ENCODE assay signal across 24 cellular contexts in the genomic region with DNA sequence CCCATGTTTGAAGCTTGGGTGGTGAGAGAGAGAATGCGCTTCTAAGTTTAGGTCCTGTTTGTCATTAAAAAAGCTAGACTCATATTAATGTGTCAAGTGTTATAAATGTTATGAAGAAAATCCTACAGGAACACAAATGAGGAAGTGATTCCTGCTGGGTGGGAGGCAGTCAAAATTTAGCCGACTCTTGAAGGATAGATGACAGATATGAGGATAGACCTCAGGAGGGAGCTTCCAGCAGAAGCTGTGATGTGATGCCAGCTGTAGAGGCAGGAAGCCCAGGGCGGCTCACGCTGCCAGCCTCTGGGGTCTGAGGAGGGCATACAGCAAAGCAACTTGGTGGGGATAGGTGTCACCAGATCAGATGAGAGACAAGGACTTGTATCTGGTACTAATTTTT.
"Had no signal": no experiment of that assay in that cellular context is flagged by ENCODE, and none has a peak within 500 bp of the region (broad histone marks: within the 10 kb centered on the region; RNA-seq: fewer than 3 reads in every experiment).

No MANE protein-coding gene starts in this region.

- H3K4me1 Mint-ChIP-seq: activated CD8-positive, alpha-beta memory T cell treated with anti-CD3 and anti-CD28 coated beads, Interleukin-2, amount 10 ng/mL, durations not matched to agents 7 days and 5 days; activated naive CD4-positive, alpha-beta T cell treated with anti-CD3 and anti-CD28 coated beads, Interleukin-2, amount 10 ng/mL, durations not matched to agents 7 days and 5 days; activated naive CD8-positive, alpha-beta T cell treated with anti-CD3 and anti-CD28 coated beads for 36 hours; activated T-helper 17 cell treated with anti-CD3 and anti-CD28 coated beads, Interleukin-2, amount 50 U/mL, for 72 hours had no signal

- FAIRE-seq: RCC 7860 had no signal

- ATAC-seq: activated CD8-positive, alpha-beta memory T cell treated with anti-CD3 and anti-CD28 coated beads, Interleukin-2, amount 10 ng/mL, durations not matched to agents 7 days and 5 days; activated T-helper 17 cell treated with anti-CD3 and anti-CD28 coated beads, Interleukin-2, amount 50 U/mL, for 72 hours; PC-3; SK-N-SH treated with all-trans-retinoic acid at 6 μM for 48 hours; WTC11 had no signal

- H3K4me3 ChIP-seq: SJSA1 had no signal

- H3K27ac ChIP-seq: SJSA1 had no signal

- H3K27me3 Mint-ChIP-seq: activated CD8-positive, alpha-beta memory T cell treated with anti-CD3 and anti-CD28 coated beads, Interleukin-2, amount 10 ng/mL, durations not matched to agents 7 days and 5 days; activated naive CD4-positive, alpha-beta T cell treated with anti-CD3 and anti-CD28 coated beads, Interleukin-2, amount 10 ng/mL, durations not matched to agents 7 days and 5 days; activated naive CD8-positive, alpha-beta T cell treated with anti-CD3 and anti-CD28 coated beads for 36 hours; activated T-helper 17 cell treated with anti-CD3 and anti-CD28 coated beads, Interleukin-2, amount 50 U/mL, for 72 hours had no signal

- H3K4me1 ChIP-seq: SJSA1 had no signal

- H3K9me3 Mint-ChIP-seq: activated naive CD4-positive, alpha-beta T cell treated with anti-CD3 and anti-CD28 coated beads, Interleukin-2, amount 10 ng/mL, durations not matched to agents 7 days and 5 days; activated naive CD8-positive, alpha-beta T cell treated with anti-CD3 and anti-CD28 coated beads for 36 hours; T-helper 2 cell treated with Interferon-gamma antibody and Interleukin-4, amounts not matched to agents 5 μg/mL and 100 μg/mL, for 36 hours had no signal

- H3K4me3 Mint-ChIP-seq: activated CD8-positive, alpha-beta memory T cell treated with anti-CD3 and anti-CD28 coated beads, Interleukin-2, amount 10 ng/mL, durations not matched to agents 7 days and 5 days; activated naive CD4-positive, alpha-beta T cell treated with anti-CD3 and anti-CD28 coated beads, Interleukin-2, amount 10 ng/mL, durations not matched to agents 7 days and 5 days; activated naive CD8-positive, alpha-beta T cell treated with anti-CD3 and anti-CD28 coated beads for 36 hours; activated T-helper 17 cell treated with anti-CD3 and anti-CD28 coated beads, Interleukin-2, amount 50 U/mL, for 72 hours; T-helper 2 cell treated with Interferon-gamma antibody and Interleukin-4, amounts not matched to agents 5 μg/mL and 100 μg/mL, for 36 hours; WTC11 had no signal

- H3K36me3 Mint-ChIP-seq: activated CD8-positive, alpha-beta memory T cell treated with anti-CD3 and anti-CD28 coated beads, Interleukin-2, amount 10 ng/mL, durations not matched to agents 7 days and 5 days; activated naive CD4-positive, alpha-beta T cell treated with anti-CD3 and anti-CD28 coated beads, Interleukin-2, amount 10 ng/mL, durations not matched to agents 7 days and 5 days; activated naive CD8-positive, alpha-beta T cell treated with anti-CD3 and anti-CD28 coated beads for 36 hours had no signal

- DNase-seq: activated CD4-positive, alpha-beta T cell treated with anti-CD3 and anti-CD28 coated beads for 48 hours; activated CD4-positive, alpha-beta T cell treated with anti-CD3 and anti-CD28 coated beads, Interleukin-2, amount 50 U/mL, for 48 hours; activated CD4-positive, CD25-positive, alpha-beta regulatory T cell treated with anti-CD3 and anti-CD28 coated beads, Interleukin-2, amount 50 U/mL, for 72 hours; activated CD8-positive, alpha-beta memory T cell treated with anti-CD3 and anti-CD28 coated beads, Interleukin-2, amount 10 ng/mL, durations not matched to agents 7 days and 5 days; activated gamma-delta T cell treated with Interleukin-2 at 50 U/mL for 16 hours; activated naive CD4-positive, alpha-beta T cell treated with anti-CD3 and anti-CD28 coated beads, Interleukin-2, amount 10 ng/mL, durations not matched to agents 7 days and 5 days; activated naive CD8-positive, alpha-beta T cell treated with anti-CD3 and anti-CD28 coated beads for 36 hours; activated T-cell treated with anti-CD3 and anti-CD28 coated beads, Interleukin-2, amount 50 U/mL, for 48 hours; cerebellar nuclear complex; NCI-H1105 treated with DMSO at 0.1 percent for 48 hours; NCI-H1436 treated with DMSO at 0.1 percent for 48 hours; NCI-H187; NCI-H2081; NCI-H510A treated with DMSO at 0.1 percent for 48 hours; NCI-H69; PC-3; SHP77; SW 1271 had no signal

- H3K36me3 ChIP-seq: SJSA1 had no signal

- H3K9me3 ChIP-seq: SJSA1 had no signal

- H3K27ac Mint-ChIP-seq: activated CD8-positive, alpha-beta memory T cell treated with anti-CD3 and anti-CD28 coated beads, Interleukin-2, amount 10 ng/mL, durations not matched to agents 7 days and 5 days; activated naive CD4-positive, alpha-beta T cell treated with anti-CD3 and anti-CD28 coated beads, Interleukin-2, amount 10 ng/mL, durations not matched to agents 7 days and 5 days; activated naive CD8-positive, alpha-beta T cell treated with anti-CD3 and anti-CD28 coated beads for 36 hours; activated T-helper 17 cell treated with anti-CD3 and anti-CD28 coated beads, Interleukin-2, amount 50 U/mL, for 72 hours; T-helper 2 cell treated with Interferon-gamma antibody and Interleukin-4, amounts not matched to agents 5 μg/mL and 100 μg/mL, for 36 hours; WTC11 had no signal
